In genomic region chr19:27822336-27822735, GRCh38 we compare ENCODE assay signal across 24 cellular contexts.
"Had no signal": no experiment of that assay in that cellular context is flagged by ENCODE, and none has a peak within 500 bp of the region (broad histone marks: within the 10 kb centered on the region; RNA-seq: fewer than 3 reads in every experiment).

No MANE protein-coding gene starts in this region.

- H3K27me3 Mint-ChIP-seq: activated CD4-positive, alpha-beta memory T cell treated with anti-CD3 and anti-CD28 coated beads for 36 hours; activated naive CD8-positive, alpha-beta T cell treated with anti-CD3 and anti-CD28 coated beads for 36 hours had no signal

- H3K4me1 Mint-ChIP-seq: activated naive CD8-positive, alpha-beta T cell treated with anti-CD3 and anti-CD28 coated beads for 36 hours; nephron progenitor cell; WTC11 had no signal

- H3K4me1 ChIP-seq: body of pancreas, esophagus muscularis mucosa, foreskin keratinocyte, left lung, thyroid gland had no signal

- DNase-seq: activated CD4-positive, alpha-beta memory T cell treated with anti-CD3 and anti-CD28 coated beads for 36 hours; activated CD4-positive, alpha-beta T cell treated with anti-CD3 and anti-CD28 coated beads for 4 hours; activated gamma-delta T cell treated with Interleukin-2 at 50 U/mL for 16 hours; activated naive CD8-positive, alpha-beta T cell treated with anti-CD3 and anti-CD28 coated beads for 36 hours; activated T-cell treated with anti-CD3 and anti-CD28 coated beads for 4 hours; amniotic stem cell; body of pancreas; dermis blood vessel endothelial cell; effector memory CD4-positive, alpha-beta T cell; foreskin keratinocyte; glutamatergic neuron; kidney; left lung; midbrain; nephron progenitor cell; nucleus accumbens; posterior cingulate gyrus; retina; stimulated activated naive CD4-positive, alpha-beta T cell treated with Interleukin-2 at 50 U/mL for 16 hours; thyroid gland had no signal

- H3K4me3 Mint-ChIP-seq: activated CD4-positive, alpha-beta memory T cell treated with anti-CD3 and anti-CD28 coated beads for 36 hours; activated naive CD8-positive, alpha-beta T cell treated with anti-CD3 and anti-CD28 coated beads for 36 hours; activated T-helper 1 cell treated with anti-CD3 and anti-CD28 coated beads, Interleukin-12 subunit alpha, Interleukin-12 subunit beta, Interleukin-2, Interleukin-4 antibody, amounts not matched to agents 30 ng/mL and 10 ng/mL and 1 ng/mL, durations not matched to agents 14 hours and 24 hours and 36 hours; nephron progenitor cell; WTC11 had no signal

- ATAC-seq: body of pancreas, foreskin keratinocyte, left lung, WTC11 had no signal

- H3K4me3 ChIP-seq: body of pancreas, esophagus muscularis mucosa, left lung, thyroid gland had no signal

- H3K36me3 ChIP-seq: esophagus muscularis mucosa, left lung, thyroid gland had no signal

- H3K27ac ChIP-seq: body of pancreas, esophagus muscularis mucosa, foreskin keratinocyte, left lung, thyroid gland had no signal

- H3K9me3 ChIP-seq: esophagus muscularis mucosa, thyroid gland had no signal

- FAIRE-seq: endothelial cell of umbilical vein, kidney had no signal

- H3K27me3 ChIP-seq: body of pancreas, esophagus muscularis mucosa, foreskin keratinocyte, left lung, thyroid gland had no signal

- H3K27ac Mint-ChIP-seq: activated CD4-positive, alpha-beta memory T cell treated with anti-CD3 and anti-CD28 coated beads for 36 hours; activated naive CD8-positive, alpha-beta T cell treated with anti-CD3 and anti-CD28 coated beads for 36 hours; activated T-helper 1 cell treated with anti-CD3 and anti-CD28 coated beads, Interleukin-12 subunit alpha, Interleukin-12 subunit beta, Interleukin-2, Interleukin-4 antibody, amounts not matched to agents 30 ng/mL and 10 ng/mL and 1 ng/mL, durations not matched to agents 14 hours and 24 hours and 36 hours; nephron progenitor cell; WTC11 had no signal
